In genomic region chr17:50864747-50865059, GRCh38 we compare ENCODE assay signal across 8 cellular contexts. TPM values are rescaled to one million over a fixed set of nuclear protein-coding genes. Genes with fewer than 3 reads are reported as not detected.
DNase-seq lines count a peak whose midpoint lies in the region; ATAC-seq, FAIRE-seq and TF ChIP-seq lines count a peak whose summit lies in the region.

No MANE protein-coding gene starts in this region.

- ATAC-seq in heart left ventricle, result no peak
- ATAC-seq in Right ventricle myocardium inferior, result no peak
- ATAC-seq in K562, result no peak

- H3K9ac ChIP-seq in K562 (ENCODE audit: insufficient read depth in 1 of 2, low read depth in 2 of 2, low read length in 2 of 2) (peak overlapping the region; percentile 80 to 98), mesenchymal stem cell (ENCODE audit: low read length) (peak overlapping the region; percentile 94)

- H3K23ac ChIP-seq in mesenchymal stem cell (ENCODE audit: low read length in 2 of 2), result no peak overlapping the region

- POLR2A ChIA-PET in K562 (lab: Yijun Ruan, JAX), result interaction anchor here (0.7 to 7.7 kb wide), 19 partner anchors 8 to 185 kb away, joined by 3 to 207 read pairs (median 8); no protein-coding TSS in a partner anchor

- no peak for TF ChIP-seq POLR2A in heart left ventricle (IDR thresholded peaks at IDR 0.05)
- TF ChIP-seq POLR2A in K562 (conservative IDR thresholded peaks at IDR 0.05), result no peak

- no peak overlapping the region for H4K91ac ChIP-seq in mesenchymal stem cell (ENCODE audit: low read length)

- peaks cover 2% of the 10 kb centered on the region for H3K79me1 ChIP-seq in mesenchymal stem cell (replicated peaks; ENCODE audit: low read length, poor library complexity, severe bottlenecking)

- FAIRE-seq in K562 (lab: Jason Lieb, UNC), result peak; percentile 78

- H3K36me3 ChIP-seq in heart left ventricle (peaks cover 0 to 32% (median 30%) of the 10 kb centered on the region in 9 donors), K562 (ENCODE audit: control insufficient read depth, insufficient read depth, low read length) (peaks cover 26% of the 10 kb centered on the region), mesenchymal stem cell (ENCODE audit: control insufficient read depth in 1 of 2, insufficient read depth in 2 of 2, low read depth in 1 of 2, low read length in 2 of 2) (peaks cover 6 to 33% of the 10 kb centered on the region in 2 experiments), urinary bladder (ENCODE audit: insufficient read depth) (no peaks in the 10 kb centered on the region)

- peaks cover 12% of the 10 kb centered on the region for H4K20me1 ChIP-seq in K562 (replicated peaks; ENCODE audit: control insufficient read depth, insufficient read depth, low read length)

- H3K79me2 ChIP-seq in K562 (ENCODE audit: control insufficient read depth, insufficient read depth, low read length), result peaks cover 41% of the 10 kb centered on the region

- H3K27me3 ChIP-seq in heart left ventricle, result no peaks in the 10 kb centered on the region
- no peaks in the 10 kb centered on the region for H3K27me3 ChIP-seq in K562 (ENCODE audit: control insufficient read depth in 2 of 2, insufficient read depth in 2 of 2, low read length in 2 of 2)
- H3K27me3 ChIP-seq in mesenchymal stem cell (ENCODE audit: control insufficient read depth in 1 of 2, insufficient read depth in 1 of 2, low read length in 2 of 2), result no peaks in the 10 kb centered on the region

- TF ChIP-seq RAD21 in K562 (CRISPR knock-in tag; conservative IDR thresholded peaks at IDR 0.05 in 1 of 2, IDR thresholded peaks at IDR 0.05 in 1 of 2), result no peak

- TF ChIP-seq EP300 in K562 (IDR thresholded peaks at IDR 0.05; ENCODE audit: low read length), result no peak

- H2AFZ ChIP-seq in K562 (ENCODE audit: low read depth, low read length) (no peak overlapping the region), mesenchymal stem cell (ENCODE audit: low read depth, low read length) (no peak overlapping the region)

- H3K4me2 ChIP-seq in K562 (ENCODE audit: insufficient read depth, low read length) (peak overlapping the region; percentile 95), mesenchymal stem cell (ENCODE audit: low read length, poor library complexity, severe bottlenecking) (peak overlapping the region; percentile 51)

- H3K18ac ChIP-seq in mesenchymal stem cell (ENCODE audit: low read depth in 1 of 2, low read length in 2 of 2), result no peak overlapping the region

- intact Hi-C loops in heart left ventricle (cut with DNase I) (loop anchor here (1.0 to 10.0 kb wide), 11 partner anchors 43 to 300 kb away; partner anchors contain the start of genes NME2 (in 2 of the 10) and SPAG9 (in 1 of the 10)), Right ventricle myocardium inferior (cut with DNase I) (loop anchor here (5.0 to 10.0 kb wide), 2 partner anchors 43 to 290 kb away; partner anchors contain the start of gene NME1), K562 (cut with micrococcal nuclease) (loop anchor here (5.0 kb wide), 1 partner anchor 303 kb away; the partner anchor contains the start of gene NME2)

- no peaks in the 10 kb centered on the region for H3K9me3 ChIP-seq in heart left ventricle
- H3K9me3 ChIP-seq in K562 (replicated peaks; ENCODE audit: control insufficient read depth, insufficient read depth, low read depth, low read length), result no peaks in the 10 kb centered on the region
- no peaks in the 10 kb centered on the region for H3K9me3 ChIP-seq in mesenchymal stem cell (ENCODE audit: control insufficient read depth, low read length)

- TF ChIP-seq CTCF in heart left ventricle (IDR thresholded peaks at IDR 0.05), result no peak
- no peak for TF ChIP-seq CTCF in K562 (IDR thresholded peaks at IDR 0.05 in 2 of 3, conservative IDR thresholded peaks at IDR 0.05 in 1 of 3; ENCODE audit: insufficient read depth in 2 of 3, low read depth in 1 of 3, low read length in 3 of 3)

- H2AK5ac ChIP-seq in mesenchymal stem cell (ENCODE audit: low read length, severe bottlenecking), result no peak overlapping the region

- no peak overlapping the region for H3K14ac ChIP-seq in mesenchymal stem cell (ENCODE audit: low read length in 2 of 2)

- BruUV-seq in K562 (replicated peaks; lab: Mats Ljungman, UMichigan), result no TSS peak

- peak overlapping the region in 11 of 12 donors; percentile 92 to 100 (median 99) for H3K27ac ChIP-seq in heart left ventricle
- H3K27ac ChIP-seq in K562 (ENCODE audit: extremely low read depth, low read depth, low read length), result peak overlapping the region; percentile 88
- H3K27ac ChIP-seq in mesenchymal stem cell (ENCODE audit: low read length, poor library complexity, severe bottlenecking), result peak overlapping the region; percentile 35
- peak overlapping the region; percentile 100 for H3K27ac ChIP-seq in urinary bladder (ENCODE audit: low read depth)

- H3K4me3 ChIP-seq in heart left ventricle (peak overlapping the region; percentile 75 to 97 (median 88)), K562 (peak overlapping the region; percentile 88), mesenchymal stem cell (ENCODE audit: insufficient read depth in 1 of 2, low read depth in 1 of 2, low read length in 2 of 2) (peak overlapping the region in 1 of 2 experiments; percentile 86), urinary bladder (ENCODE audit: low read depth, low read length) (peak overlapping the region; percentile 99)

- DNase-seq in heart left ventricle (no peak), Right ventricle myocardium inferior (ENCODE audit: missing footprints) (no peak), K562 (ENCODE audit: extremely low read depth in 1 of 4, low spot score in 3 of 4) (no peak), mesenchymal stem cell (no peak), G401 (ENCODE audit: low spot score) (no peak), NCI-H1694 (lab: John Stamatoyannopoulos, UW) (no peak), H4 (ENCODE audit: low spot score) (no peak)

- no peak overlapping the region for H2BK120ac ChIP-seq in mesenchymal stem cell (ENCODE audit: low read depth, low read length)

- H4K8ac ChIP-seq in mesenchymal stem cell (ENCODE audit: low read length), result no peak overlapping the region

- H3K9me1 ChIP-seq in K562 (ENCODE audit: control insufficient read depth, insufficient read depth, low read length), result no peaks in the 10 kb centered on the region

- CTCF ChIA-PET in K562 (lab: Yijun Ruan, JAX; ENCODE audit: low intra/inter-chr PET ratio), result interaction anchor here (1.2 to 2.2 kb wide), 2 partner anchors 86 to 92 kb away, joined by 7 to 11 read pairs; no protein-coding TSS in a partner anchor

- H3K4me1 ChIP-seq in heart left ventricle (peaks cover 2 to 53% (median 38%) of the 10 kb centered on the region in 12 donors), K562 (replicated peaks in 1 of 2; ENCODE audit: control insufficient read depth in 2 of 2, insufficient read depth in 2 of 2, low read length in 2 of 2) (peaks cover 11 to 13% of the 10 kb centered on the region in 2 experiments; a peak in 4 of 5 replicates), mesenchymal stem cell (ENCODE audit: control insufficient read depth, insufficient read depth, low read depth, low read length) (peaks cover 4% of the 10 kb centered on the region), urinary bladder (ENCODE audit: insufficient read depth) (no peaks in the 10 kb centered on the region)

- no peak overlapping the region for H2BK15ac ChIP-seq in mesenchymal stem cell (ENCODE audit: low read depth, poor library complexity, severe bottlenecking)

- in situ Hi-C loops in K562 (cut with MboI) (loop anchor here (5.0 to 10.0 kb wide), 2 partner anchors 88 to 290 kb away; partner anchors contain the start of gene NME1), G401 (cut with HindIII; ENCODE audit: low sequenced_read_pairs) (no loop called here)

- 7 to 10% (median 9%) methylated on average over 6 of the region's 6 CpGs for WGBS in heart left ventricle, 4 donors
- WGBS in K562 (ENCODE audit: insufficient coverage, low coverage, missing lambda C conversion rate), result 0% methylated on average over 6 of the region's 6 CpGs
- 0% methylated on average over 1 of the region's 6 CpGs for WGBS in mesenchymal stem cell
- 8% methylated on average over 6 of the region's 6 CpGs for WGBS in urinary bladder

- H2BK5ac ChIP-seq in mesenchymal stem cell (ENCODE audit: low read depth, low read length, poor library complexity, severe bottlenecking), result no peak overlapping the region

- H2BK12ac ChIP-seq in mesenchymal stem cell (ENCODE audit: low read length in 2 of 2), result no peak overlapping the region

- H3K4ac ChIP-seq in mesenchymal stem cell (ENCODE audit: low read depth in 1 of 2, low read length in 2 of 2), result no peak overlapping the region

RNA-seq across cellular contexts. Expression of gene TOB1, which starts 1.5 kb away (rescaled TPM):
- 100 to 1,000 TPM in 4 of 9 donors, 10 to 100 TPM in 5; 38.3 to 136 (median 88.7) TPM for total RNA-seq in heart left ventricle
- polyA plus RNA-seq in heart left ventricle, result 10 to 100 TPM; 22.2 to 34.2 TPM
- total RNA-seq in Right ventricle myocardium inferior, result 83.3 TPM
- 10.4 and 18.1 TPM in 2 replicates for total RNA-seq in K562 (2011; cell fraction: chromatin; rRNA removed; ENCODE audit: low replicate concordance)
- total RNA-seq in K562 (2011; cell fraction: nucleolus; rRNA removed), result 14.8 and 18.2 TPM in 2 replicates
- total RNA-seq in K562 (2011; cell fraction: nucleoplasm; rRNA removed), result 19.9 and 21.5 TPM in 2 replicates
- total RNA-seq in K562 (2014; rRNA removed), result 4.8 and 13.9 TPM in 2 replicates
- 12.4 and 13.2 TPM in 2 replicates for total RNA-seq in K562 (2014; rRNA removed; fragmentation: Illumina TruSeq; extraction: Trizol)
- 13.2 TPM in 2 replicates for total RNA-seq in K562 (2015; rRNA removed; fragmentation: Illumina TruSeq; extraction: Trizol)
- total RNA-seq in K562 (2021), result 29.9 and 31.0 TPM in 2 replicates
- polyA plus RNA-seq in K562 (2011; rRNA removed), result 10.5 and 10.8 TPM in 2 replicates
- 8.5 and 9.7 TPM in 2 replicates for polyA plus RNA-seq in K562 (2011; cell fraction: cytosol; rRNA removed)
- 17.6 and 24.1 TPM in 2 replicates for polyA plus RNA-seq in K562 (2011; cell fraction: nucleus; rRNA removed)
- 16.9 and 24.9 TPM in 2 replicates for polyA plus RNA-seq in K562 (2012)
- polyA plus RNA-seq in K562 (2014; fragmentation: Illumina TruSeq; extraction: Trizol), result 14.9 and 17.6 TPM in 2 replicates
- 10 to 100 TPM; 44.9 to 63.7 TPM for polyA plus RNA-seq in K562 (2014; fragmentation: Nextera tagmentation; extraction: Ambion mirVana)
- 10.9 and 11.8 TPM in 2 replicates for polyA plus RNA-seq in K562 (2014; rRNA removed)
- 19.1 and 19.5 TPM in 2 replicates for polyA minus RNA-seq in K562 (2011; rRNA and poly(A)+ RNA removed)
- polyA minus RNA-seq in K562 (2011; cell fraction: cytosol; rRNA and poly(A)+ RNA removed), result 13.5 and 14.2 TPM in 2 replicates
- 22.5 and 23.9 TPM in 2 replicates for polyA minus RNA-seq in K562 (2011; cell fraction: nucleus; rRNA and poly(A)+ RNA removed)
- polyA plus RNA-seq in mesenchymal stem cell (2013, experiment 1 of 2), result 78.1 TPM
- 81.9 TPM for polyA plus RNA-seq in mesenchymal stem cell (2013, experiment 2 of 2)
- 47.4 TPM for total RNA-seq in urinary bladder
- polyA plus RNA-seq in urinary bladder, result 41.3 TPM
- total RNA-seq in G401 (2014; rRNA removed; shearing (Covaris generic)), result 18.5 and 26.4 TPM in 2 replicates
- total RNA-seq in H4 (2014; rRNA removed; shearing (Covaris generic)), result 3.1 and 7.0 TPM in 2 replicates

RNA-seq across cellular contexts. Expression of gene WFIKKN2, which starts 29.3 kb away (rescaled TPM):
- total RNA-seq in heart left ventricle, result under 1 TPM in 7 of 9 donors, not detected in 2; 0.12 to 0.75 (median 0.29) TPM
- under 1 TPM; 0.08 to 0.23 TPM for polyA plus RNA-seq in heart left ventricle
- 0.14 TPM for total RNA-seq in Right ventricle myocardium inferior
- not detected in 2 replicates for total RNA-seq in K562 (2011; cell fraction: chromatin; rRNA removed; ENCODE audit: low replicate concordance)
- not detected in 2 replicates for total RNA-seq in K562 (2011; cell fraction: nucleolus; rRNA removed)
- total RNA-seq in K562 (2011; cell fraction: nucleoplasm; rRNA removed), result not detected in 2 replicates
- total RNA-seq in K562 (2014; rRNA removed), result not detected in 2 replicates
- total RNA-seq in K562 (2014; rRNA removed; fragmentation: Illumina TruSeq; extraction: Trizol), result not detected in 2 replicates
- not detected in 2 replicates for total RNA-seq in K562 (2015; rRNA removed; fragmentation: Illumina TruSeq; extraction: Trizol)
- 0.07 TPM in 1 of 2 replicates, not detected in the other for total RNA-seq in K562 (2021)
- not detected in 2 replicates for polyA plus RNA-seq in K562 (2011; rRNA removed)
- polyA plus RNA-seq in K562 (2011; cell fraction: cytosol; rRNA removed), result not detected in 2 replicates
- 0.04 TPM in 1 of 2 replicates, not detected in the other for polyA plus RNA-seq in K562 (2011; cell fraction: nucleus; rRNA removed)
- 0.01 and 0.03 TPM in 2 replicates for polyA plus RNA-seq in K562 (2012)
- not detected in 2 replicates for polyA plus RNA-seq in K562 (2014; fragmentation: Illumina TruSeq; extraction: Trizol)
- polyA plus RNA-seq in K562 (2014; fragmentation: Nextera tagmentation; extraction: Ambion mirVana), result not detected
- polyA plus RNA-seq in K562 (2014; rRNA removed), result not detected in 2 replicates
- not detected in 2 replicates for polyA minus RNA-seq in K562 (2011; rRNA and poly(A)+ RNA removed)
- polyA minus RNA-seq in K562 (2011; cell fraction: cytosol; rRNA and poly(A)+ RNA removed), result not detected in 2 replicates
- polyA minus RNA-seq in K562 (2011; cell fraction: nucleus; rRNA and poly(A)+ RNA removed), result not detected in 2 replicates
- not detected for polyA plus RNA-seq in mesenchymal stem cell (2013, experiment 1 of 2)
- not detected for polyA plus RNA-seq in mesenchymal stem cell (2013, experiment 2 of 2)
- total RNA-seq in urinary bladder, result 0.37 TPM
- polyA plus RNA-seq in urinary bladder, result 0.32 TPM
- total RNA-seq in G401 (2014; rRNA removed; shearing (Covaris generic)), result 0.62 TPM in 1 of 2 replicates, not detected in the other
- not detected in 2 replicates for total RNA-seq in H4 (2014; rRNA removed; shearing (Covaris generic))

Comparison
In these comparisons a context has a peak if more than half of its experiments do, and no peak if none do; other contexts are left out.
1. H3K27ac ChIP-seq: peak in every context shown above with its lines; median percentile 100 in urinary bladder; 99 in heart left ventricle; 88 in K562; 35 in mesenchymal stem cell.